In genomic region chr3:86973440-86973839, GRCh38 we compare ENCODE assay signal across 11 cellular contexts. TPM values are rescaled to one million over a fixed set of nuclear protein-coding genes. Genes with fewer than 3 reads are reported as not detected.
DNase-seq lines count a peak whose midpoint lies in the region; ATAC-seq and TF ChIP-seq lines count a peak whose summit lies in the region.
"Had no signal": no experiment of that assay in that cellular context is flagged by ENCODE, and none has a peak within 500 bp of the region (broad histone marks: within the 10 kb centered on the region; RNA-seq: fewer than 3 reads in every experiment).

No MANE protein-coding gene starts in this region.

- no TSS peak for BruUV-seq in IMR-90 (replicated peaks; lab: Mats Ljungman, UMichigan)
- BruUV-seq in PC-9 (replicated peaks; lab: Mats Ljungman, UMichigan), result no TSS peak

- H3K79me1 ChIP-seq in IMR-90 (ENCODE audit: low read depth in 1 of 2, low read length in 2 of 2), result peaks cover 21 to 52% of the 10 kb centered on the region in 2 experiments
- peaks cover 16% of the 10 kb centered on the region for H3K79me1 ChIP-seq in mesenchymal stem cell (replicated peaks; ENCODE audit: low read length, poor library complexity, severe bottlenecking)

- H3K18ac ChIP-seq in IMR-90 (ENCODE audit: low read depth, low read length) (no peak overlapping the region), mesenchymal stem cell (ENCODE audit: low read depth in 1 of 2, low read length in 2 of 2) (no peak overlapping the region)

- no peaks in the 10 kb centered on the region for H3K9me3 ChIP-seq in IMR-90 (ENCODE audit: control insufficient read depth, insufficient read depth, low read length)
- no peaks in the 10 kb centered on the region for H3K9me3 ChIP-seq in mesenchymal stem cell (ENCODE audit: control insufficient read depth, low read length)
- H3K9me3 ChIP-seq in PC-9 (ENCODE audit: insufficient read depth, low read depth), result no peaks in the 10 kb centered on the region
- H3K9me3 ChIP-seq: upper lobe of right lung had no signal

- H3F3A ChIP-seq in PC-9 (ENCODE audit: insufficient read depth, low read depth), result no peaks in the 10 kb centered on the region

- no peaks in the 10 kb centered on the region; the same call in 1 of the 2 replicates for H3K9me2 ChIP-seq in PC-9 (ENCODE audit: insufficient read depth)

- H2AFZ ChIP-seq in IMR-90 (replicated peaks; ENCODE audit: low read length, poor library complexity), result no peak overlapping the region
- H2AFZ ChIP-seq in mesenchymal stem cell (ENCODE audit: low read depth, low read length), result no peak overlapping the region
- no peak overlapping the region for H2AFZ ChIP-seq in PC-9

- no peaks in the 10 kb centered on the region for H3K79me2 ChIP-seq in PC-9 (ENCODE audit: low read depth)

- dilution Hi-C loops in IMR-90 (cut with HindIII; ENCODE audit: low sequenced_read_pairs, unreplicated experiment), result no loop called here

- DNase-seq in A172 (ENCODE audit: low spot score) (peak; percentile 12), IMR-90 (peak; percentile 94), choroid plexus epithelial cell (ENCODE audit: low read depth) (peak; percentile 98), mesenchymal stem cell (peak; percentile 86), T-helper 1 cell (no peak), AML-193 (lab: John Stamatoyannopoulos, UW) (no peak), PC-9 (no peak), NCI-H2171 treated with DMSO at 0.1 percent for 48 hours (lab: John Stamatoyannopoulos, UW) (no peak)
- DNase-seq: activated naive CD8-positive, alpha-beta T cell treated with anti-CD3 and anti-CD28 coated beads, Interleukin-2, amount 10 ng/mL, durations not matched to agents 7 days and 5 days; endodermal cell; upper lobe of right lung had no signal

- no peak overlapping the region for H4K5ac ChIP-seq in IMR-90 (ENCODE audit: low read depth, low read length)

- CTCF ChIA-PET in IMR-90 (lab: Yijun Ruan, JAX), result no interaction called here
- CTCF ChIA-PET in PC-9 (lab: Charles Lee), result no interaction called here

- H2BK120ac ChIP-seq in IMR-90 (ENCODE audit: low read depth, low read length) (no peak overlapping the region), mesenchymal stem cell (ENCODE audit: low read depth, low read length) (no peak overlapping the region)

- H3K36me3 ChIP-seq in IMR-90 (ENCODE audit: control insufficient read depth, insufficient read depth, low read length), result peaks cover 31% of the 10 kb centered on the region
- H3K36me3 ChIP-seq in mesenchymal stem cell (ENCODE audit: control insufficient read depth in 1 of 2, insufficient read depth in 2 of 2, low read depth in 1 of 2, low read length in 2 of 2), result peaks cover 9 to 78% of the 10 kb centered on the region in 2 experiments
- no peaks in the 10 kb centered on the region for H3K36me3 ChIP-seq in PC-9 (ENCODE audit: low read depth)
- H3K36me3 ChIP-seq: upper lobe of right lung had no signal

- no peak for TF ChIP-seq POLR2A in IMR-90 (IDR thresholded peaks at IDR 0.05; ENCODE audit: low read depth, low read length)

- peak overlapping the region; percentile 63 for H2BK5ac ChIP-seq in IMR-90 (ENCODE audit: low read depth, low read length, poor library complexity, severe bottlenecking)
- no peak overlapping the region for H2BK5ac ChIP-seq in mesenchymal stem cell (ENCODE audit: low read depth, low read length, poor library complexity, severe bottlenecking)

- H4K20me1 ChIP-seq in IMR-90 (ENCODE audit: insufficient read depth, low read length) (peaks cover 4% of the 10 kb centered on the region; the same call in 1 of the 2 replicates), PC-9 (ENCODE audit: insufficient read depth) (no peaks in the 10 kb centered on the region)

- H3K4me3 ChIP-seq in IMR-90 (ENCODE audit: insufficient read depth, low read depth, low read length), result no peak overlapping the region
- no peak overlapping the region for H3K4me3 ChIP-seq in choroid plexus epithelial cell (ENCODE audit: low read depth, low read length)
- no peak overlapping the region for H3K4me3 ChIP-seq in mesenchymal stem cell (ENCODE audit: insufficient read depth in 1 of 2, low read depth in 1 of 2, low read length in 2 of 2)
- no peak overlapping the region for H3K4me3 ChIP-seq in PC-9
- H3K4me3 ChIP-seq: upper lobe of right lung had no signal

- TF ChIP-seq RAD21 in IMR-90 (IDR thresholded peaks at IDR 0.05; ENCODE audit: low read length), result no peak

- no peak for TF ChIP-seq CTCF in IMR-90 (conservative IDR thresholded peaks at IDR 0.05; ENCODE audit: low read depth, low read length)
- no peak for TF ChIP-seq CTCF in choroid plexus epithelial cell (conservative IDR thresholded peaks at IDR 0.05; ENCODE audit: low read depth, low read length)
- no peak for TF ChIP-seq CTCF in PC-9 (conservative IDR thresholded peaks at IDR 0.05)

- H4K8ac ChIP-seq in IMR-90 (ENCODE audit: low read depth in 2 of 2, low read length in 2 of 2) (no peak overlapping the region), mesenchymal stem cell (ENCODE audit: low read length) (no peak overlapping the region)

- no peak overlapping the region for H3K9ac ChIP-seq in IMR-90 (ENCODE audit: low read depth, low read length)
- H3K9ac ChIP-seq in mesenchymal stem cell (ENCODE audit: low read length), result peak overlapping the region; percentile 68

- intact Hi-C loops in IMR-90 (cut with micrococcal nuclease) (loop anchor here (5.0 kb wide), 1 partner anchor 1084 kb away; the partner anchor contains the start of genes CGGBP1 and ZNF654), PC-9 (cut with micrococcal nuclease; ENCODE audit: unreplicated experiment) (loop anchor here (5.0 kb wide), 1 partner anchor 194 kb away; no protein-coding TSS in a partner anchor)

- no peak overlapping the region for H3K14ac ChIP-seq in IMR-90 (replicated peaks; ENCODE audit: low read depth, low read length)
- no peak overlapping the region for H3K14ac ChIP-seq in mesenchymal stem cell (ENCODE audit: low read length in 2 of 2)

- no peak overlapping the region; the same call in 1 of the 2 replicates for H3K27ac ChIP-seq in IMR-90 (ENCODE audit: insufficient read depth, low read length)
- H3K27ac ChIP-seq in mesenchymal stem cell (ENCODE audit: low read length, poor library complexity, severe bottlenecking), result peak overlapping the region; percentile 12
- H3K27ac ChIP-seq in PC-9, result no peak overlapping the region
- H3K27ac ChIP-seq: upper lobe of right lung had no signal

- H3K56ac ChIP-seq in IMR-90 (ENCODE audit: extremely low read depth, insufficient read depth, low read length), result no peak overlapping the region

- H3K4ac ChIP-seq in IMR-90 (ENCODE audit: low read depth, low read length) (no peak overlapping the region), mesenchymal stem cell (ENCODE audit: low read depth in 1 of 2, low read length in 2 of 2) (no peak overlapping the region)

- no peak overlapping the region for H2AK5ac ChIP-seq in IMR-90 (ENCODE audit: low read depth, low read length)
- no peak overlapping the region for H2AK5ac ChIP-seq in mesenchymal stem cell (ENCODE audit: low read length, severe bottlenecking)

- no peak overlapping the region for H2BK12ac ChIP-seq in mesenchymal stem cell (ENCODE audit: low read length in 2 of 2)

- POLR2A ChIA-PET in IMR-90 (lab: Charles Lee; ENCODE audit: unreplicated experiment), result no interaction called here
- POLR2A ChIA-PET in PC-9 (lab: Charles Lee; ENCODE audit: unreplicated experiment), result no interaction called here

- no CpG with 5 or more reads among the region's 3 CpGs for WGBS in IMR-90 (ENCODE audit: extremely low coverage in 2 of 2, insufficient read length in 1 of 2), 2 experiments
- WGBS in mesenchymal stem cell, result 78% methylated on average over 2 of the region's 3 CpGs

- H3K23ac ChIP-seq in IMR-90 (ENCODE audit: low read depth, low read length) (peak overlapping the region; percentile 1; the same call in 1 of the 2 replicates), mesenchymal stem cell (ENCODE audit: low read length in 2 of 2) (no peak overlapping the region)

- H3K27me3 ChIP-seq in IMR-90 (ENCODE audit: control insufficient read depth, insufficient read depth, low read length) (no peaks in the 10 kb centered on the region), mesenchymal stem cell (ENCODE audit: control insufficient read depth in 1 of 2, insufficient read depth in 1 of 2, low read length in 2 of 2) (no peaks in the 10 kb centered on the region), PC-9 (ENCODE audit: insufficient read depth, low read depth) (no peaks in the 10 kb centered on the region)
- H3K27me3 ChIP-seq: upper lobe of right lung had no signal

- H3K4me1 ChIP-seq in IMR-90 (ENCODE audit: control insufficient read depth, insufficient read depth, low read length) (peaks cover 11% of the 10 kb centered on the region), mesenchymal stem cell (ENCODE audit: control insufficient read depth, insufficient read depth, low read depth, low read length) (peaks cover 3% of the 10 kb centered on the region), PC-9 (replicated peaks; ENCODE audit: insufficient read depth) (peaks cover 3% of the 10 kb centered on the region; the same call in 1 of the 2 replicates)

- H2BK15ac ChIP-seq in IMR-90 (ENCODE audit: low read depth, low read length) (no peak overlapping the region), mesenchymal stem cell (ENCODE audit: low read depth, poor library complexity, severe bottlenecking) (no peak overlapping the region)

- in situ Hi-C loops in IMR-90 (cut with MboI; ENCODE audit: low sequenced_read_pairs), result no loop called here

- H2AK9ac ChIP-seq in IMR-90 (replicated peaks; ENCODE audit: low read depth, low read length, poor library complexity), result no peak overlapping the region

- no peak overlapping the region for H2BK20ac ChIP-seq in IMR-90 (ENCODE audit: low read depth, low read length)

- ATAC-seq in IMR-90 (ENCODE audit: low read depth), result peak; percentile 57
- ATAC-seq: upper lobe of right lung had no signal

- H4K91ac ChIP-seq in IMR-90 (ENCODE audit: insufficient read depth, low read depth, low read length) (no peak overlapping the region), mesenchymal stem cell (ENCODE audit: low read length) (no peak overlapping the region)

- H3K4me2 ChIP-seq in IMR-90 (ENCODE audit: low read depth, low read length) (peak overlapping the region; percentile 8; the same call in 1 of the 2 replicates), mesenchymal stem cell (ENCODE audit: low read length, poor library complexity, severe bottlenecking) (no peak overlapping the region), PC-9 (no peak overlapping the region)

- peaks cover 9% of the 10 kb centered on the region for H3K9me1 ChIP-seq in IMR-90 (ENCODE audit: insufficient read depth, low read length)

TF ChIP-seq in IMR-90, 13 proteins besides CTCF, POLR2A, EP300 and RAD21 (continues in another document):
- TF ChIP-seq RFX5 (IDR thresholded peaks at IDR 0.05; ENCODE audit: low read depth, low read length) (no peak), CEBPB (IDR thresholded peaks at IDR 0.05; ENCODE audit: low read depth, low read length) (no peak; the same call in none of the 2 replicates), BHLHE40 (IDR thresholded peaks at IDR 0.05; ENCODE audit: low read depth, low read length) (0 out of 2 replicates have a peak, but pooled peaks have one; percentile 21)

RNA-seq across cellular contexts. Expression of gene VGLL3, which starts 17.5 kb away (rescaled TPM):
- not detected in 2 replicates for total RNA-seq in A172 (2014; rRNA removed; shearing (Covaris generic))
- total RNA-seq in IMR-90 (2012; rRNA removed), result 96.7 and 97.3 TPM in 2 replicates
- polyA plus RNA-seq in IMR-90 (2012; rRNA removed), result 46.2 and 71.4 TPM in 2 replicates
- 14.7 and 55.4 TPM in 2 replicates for polyA plus RNA-seq in IMR-90 (2012; cell fraction: cytosol; rRNA removed)
- 58.3 and 90.7 TPM in 2 replicates for polyA plus RNA-seq in IMR-90 (2012; cell fraction: nucleus; rRNA removed; ENCODE audit: low replicate concordance)
- polyA plus RNA-seq in mesenchymal stem cell (2013, experiment 1 of 2), result 16.7 TPM
- polyA plus RNA-seq in mesenchymal stem cell (2013, experiment 2 of 2), result 13.8 TPM
- total RNA-seq in PC-9 (2021), result 20.5 and 26.8 TPM in 2 replicates
- total RNA-seq: activated naive CD8-positive, alpha-beta T cell treated with anti-CD3 and anti-CD28 coated beads, Interleukin-2, amount 10 ng/mL, durations not matched to agents 7 days and 5 days had no signal

Comparison
In these comparisons a context has a peak if more than half of its experiments do, and no peak if none do; other contexts are left out.
1. DNase-seq: peak in A172 (single experiment), IMR-90 (single experiment), choroid plexus epithelial cell (single experiment) and mesenchymal stem cell (single experiment); none in T-helper 1 cell (0 of 5), AML-193 (0 of 2), PC-9 (0 of 2) and NCI-H2171 treated with DMSO at 0.1 percent for 48 hours (single experiment).
2. RNA of gene VGLL3, which starts 17.5 kb away (total RNA-seq): 96.7 to 97.3 TPM in IMR-90 and 20.5 to 26.8 TPM in PC-9; not detected in A172; every median in the first group is over 10 times any median in the second.